In genomic region chr19:4183967-4184717, GRCh38 we compare ENCODE assay signal across 12 cellular contexts. TPM values are rescaled to one million over a fixed set of nuclear protein-coding genes. Genes with fewer than 3 reads are reported as not detected.
DNase-seq lines count a peak whose midpoint lies in the region; ATAC-seq and TF ChIP-seq lines count a peak whose summit lies in the region.
"Had no signal": no experiment of that assay in that cellular context is flagged by ENCODE, and none has a peak within 500 bp of the region (broad histone marks: within the 10 kb centered on the region; RNA-seq: fewer than 3 reads in every experiment).

No MANE protein-coding gene starts in this region.

- ATAC-seq in GM21367 (IDR thresholded peaks at IDR 0.05; ENCODE audit: unreplicated experiment) (no peak), HG03139 (IDR thresholded peaks at IDR 0.05; ENCODE audit: unreplicated experiment) (no peak)
- ATAC-seq: sciatic nerve had no signal

- H3K27me3 ChIP-seq in spleen (replicated peaks in 1 of 7) (peaks cover 0 to 5% (median 0%) of the 10 kb centered on the region in 7 donors), tibial nerve (peaks cover 0 to 17% of the 10 kb centered on the region in 2 donors)

- peaks cover 15% of the 10 kb centered on the region for H3K36me3 Mint-ChIP-seq in activated CD4-positive, alpha-beta T cell treated with anti-CD3 and anti-CD28 coated beads, Interleukin-2, amount 10 ng/mL, durations not matched to agents 24 days and 14 days (ENCODE audit: low read depth)

- peak overlapping the region; percentile 73 for H3K27ac ChIP-seq in angular gyrus (ENCODE audit: low read depth, low read length)
- H3K27ac ChIP-seq in spleen: no peak overlapping the region
- no peak overlapping the region for H3K27ac ChIP-seq in tibial nerve

- intact Hi-C loops in activated CD4-positive, alpha-beta T cell treated with anti-CD3 and anti-CD28 coated beads, Interleukin-2, amount 10 ng/mL, durations not matched to agents 24 days and 14 days (cut with micrococcal nuclease): no loop called here
- intact Hi-C loops in spleen (cut with DNase I; ENCODE audit: low total_unique reads): loop anchor here (10.0 kb wide), 1 partner anchor 189 kb away; no protein-coding TSS in a partner anchor

- H3K4me1 ChIP-seq in spleen (peaks cover 19 to 45% (median 31%) of the 10 kb centered on the region in 6 donors), tibial nerve (peaks cover 0 to 30% (median 15%) of the 10 kb centered on the region in 4 donors)

- WGBS in spleen, 5 donors: 43 to 56% (median 49%) methylated on average over 12 to 23 of the region's 23 CpGs
- 30 to 39% methylated on average over 23 of the region's 23 CpGs for WGBS in tibial nerve, 2 donors

- no peaks in the 10 kb centered on the region for H3K9me3 Mint-ChIP-seq in activated CD4-positive, alpha-beta T cell treated with anti-CD3 and anti-CD28 coated beads, Interleukin-2, amount 10 ng/mL, durations not matched to agents 24 days and 14 days

- DNase-seq in activated CD4-positive, alpha-beta T cell treated with anti-CD3 and anti-CD28 coated beads, Interleukin-2, amount 10 ng/mL, durations not matched to agents 24 days and 14 days: no peak
- no peak for DNase-seq in activated CD4-positive, alpha-beta T cell treated with anti-CD3 and anti-CD28 coated beads, Interleukin-2, amount 50 U/mL, for 1 hour
- DNase-seq in NCI-H2171 (lab: John Stamatoyannopoulos, UW) (peak; percentile 88), spleen (peak; percentile 77), tibial nerve (ENCODE audit: low spot score in 2 of 2) (no peak)
- DNase-seq: activated CD4-positive, alpha-beta T cell treated with anti-CD3 and anti-CD28 coated beads for 4 hours; stimulated activated naive CD4-positive, alpha-beta T cell had no signal

- H3K36me3 ChIP-seq in spleen: peaks cover 0 to 17% (median 4%) of the 10 kb centered on the region in 6 donors
- peaks cover 0 to 16% (median 0%) of the 10 kb centered on the region in 3 donors for H3K36me3 ChIP-seq in tibial nerve

- TF ChIP-seq CTCF in spleen (IDR thresholded peaks at IDR 0.05 in 8 of 11, conservative IDR thresholded peaks at IDR 0.05 in 3 of 11) (no peak), tibial nerve (IDR thresholded peaks at IDR 0.05) (no peak)

- H3K27ac Mint-ChIP-seq in activated CD4-positive, alpha-beta T cell treated with anti-CD3 and anti-CD28 coated beads, Interleukin-2, amount 10 ng/mL, durations not matched to agents 24 days and 14 days: no peak overlapping the region

- H3K4me3 ChIP-seq in spleen (no peak overlapping the region), tibial nerve (no peak overlapping the region)

- H3K9me3 ChIP-seq in spleen (no peaks in the 10 kb centered on the region), tibial nerve (no peaks in the 10 kb centered on the region)

- peak overlapping the region; percentile 99 for H3K4me3 Mint-ChIP-seq in activated CD4-positive, alpha-beta T cell treated with anti-CD3 and anti-CD28 coated beads, Interleukin-2, amount 10 ng/mL, durations not matched to agents 24 days and 14 days

- TF ChIP-seq POLR2A in spleen (IDR thresholded peaks at IDR 0.05): no peak
- no peak for TF ChIP-seq POLR2A in tibial nerve (IDR thresholded peaks at IDR 0.05)

- H3K27me3 Mint-ChIP-seq in activated CD4-positive, alpha-beta T cell treated with anti-CD3 and anti-CD28 coated beads, Interleukin-2, amount 10 ng/mL, durations not matched to agents 24 days and 14 days: peaks cover 2% of the 10 kb centered on the region

- H3K4me1 Mint-ChIP-seq in activated CD4-positive, alpha-beta T cell treated with anti-CD3 and anti-CD28 coated beads, Interleukin-2, amount 10 ng/mL, durations not matched to agents 24 days and 14 days: peaks cover 40% of the 10 kb centered on the region

- no peak for TF ChIP-seq EP300 in tibial nerve (IDR thresholded peaks at IDR 0.05)

RNA-seq across cellular contexts. Expression of gene ANKRD24, which starts 1.7 kb away (rescaled TPM):
- total RNA-seq in activated CD4-positive, alpha-beta T cell treated with anti-CD3 and anti-CD28 coated beads, Interleukin-2, amount 10 ng/mL, durations not matched to agents 24 days and 14 days: 0.50 and 0.72 TPM in 2 replicates
- total RNA-seq in spleen (1 to 10 TPM in 3 of 7 donors, under 1 TPM in 4; 0.67 to 2.2 (median 0.97) TPM), tibial nerve (1 to 10 TPM in 1 of 4 donors, under 1 TPM in 3; 0.30 to 1.7 (median 0.61) TPM)
- 1 to 10 TPM in 1 of 3 donors, under 1 TPM in 2; 0.70 to 1.4 (median 0.80) TPM for polyA plus RNA-seq in spleen

RNA-seq across cellular contexts. Expression of gene SIRT6, which starts 1.8 kb away (rescaled TPM):
- total RNA-seq in activated CD4-positive, alpha-beta T cell treated with anti-CD3 and anti-CD28 coated beads, Interleukin-2, amount 10 ng/mL, durations not matched to agents 24 days and 14 days: 39.8 and 48.0 TPM in 2 replicates
- 10 to 100 TPM; 15.9 to 39.8 (median 27.7) TPM for total RNA-seq in spleen
- 10 to 100 TPM; 23.1 to 37.5 (median 35.6) TPM for polyA plus RNA-seq in spleen
- 10 to 100 TPM; 17.7 to 41.4 (median 38.2) TPM for total RNA-seq in tibial nerve

RNA-seq across cellular contexts. Expression of gene CREB3L3, which starts 30.7 kb away (rescaled TPM):
- total RNA-seq in activated CD4-positive, alpha-beta T cell treated with anti-CD3 and anti-CD28 coated beads, Interleukin-2, amount 10 ng/mL, durations not matched to agents 24 days and 14 days: 0.12 TPM in 1 of 2 replicates, not detected in the other
- total RNA-seq in spleen (1 to 10 TPM in 1 of 7 donors, under 1 TPM in 2, not detected in 4; 0.19 to 1.1 (median 0.37) TPM), tibial nerve (not detected)
- polyA plus RNA-seq in spleen: under 1 TPM in 1 of 3 donors, not detected in 2; 0.07 TPM
- total RNA-seq: dermis microvascular lymphatic vessel endothelial cell, sciatic nerve had no signal

RNA-seq across cellular contexts. Expression of gene EBI3, which starts 45.2 kb away (rescaled TPM):
- 44.0 and 45.0 TPM in 2 replicates for total RNA-seq in activated CD4-positive, alpha-beta T cell treated with anti-CD3 and anti-CD28 coated beads, Interleukin-2, amount 10 ng/mL, durations not matched to agents 24 days and 14 days
- total RNA-seq in spleen (10 to 100 TPM; 16.2 to 60.6 (median 38.1) TPM), tibial nerve (10 to 100 TPM in 2 of 4 donors, 1 to 10 TPM in 2; 1.4 to 18.0 (median 9.0) TPM)
- polyA plus RNA-seq in spleen: 10 to 100 TPM; 15.0 to 32.9 (median 27.5) TPM

Comparison
In these comparisons a context has a peak if more than half of its experiments do, and no peak if none do; other contexts are left out.
1. DNase-seq: peak in NCI-H2171 (single experiment) and spleen (single experiment); none in activated CD4-positive, alpha-beta T cell treated with anti-CD3 and anti-CD28 coated beads, Interleukin-2, amount 10 ng/mL, durations not matched to agents 24 days and 14 days (single experiment), activated CD4-positive, alpha-beta T cell treated with anti-CD3 and anti-CD28 coated beads, Interleukin-2, amount 50 U/mL, for 1 hour (single experiment) and tibial nerve (0 of 2).